17 cellular contexts compared by ENCODE assay signal in genomic region chr13:26953273-26953672, GRCh38.
DNase-seq lines count a peak whose midpoint lies in the region; TF ChIP-seq lines count a peak whose summit lies in the region.
"Had no signal": no experiment of that assay in that cellular context is flagged by ENCODE, and none has a peak within 500 bp of the region (broad histone marks: within the 10 kb centered on the region; RNA-seq: fewer than 3 reads in every experiment).

No MANE protein-coding gene starts in this region.

- peaks cover 15% of the 10 kb centered on the region for H3K4me1 ChIP-seq in colonic mucosa
- H3K4me1 ChIP-seq in mucosa of rectum (ENCODE audit: control insufficient read depth in 2 of 2, insufficient read depth in 2 of 2, low read length in 2 of 2), result peaks cover 65 to 81% of the 10 kb centered on the region in 2 donors
- no peaks in the 10 kb centered on the region for H3K4me1 ChIP-seq in SK-N-SH (ENCODE audit: control insufficient read depth in 1 of 2, insufficient read depth in 2 of 2, low read depth in 1 of 2, low read length in 1 of 2)
- H3K4me1 ChIP-seq: BE2C, HAP-1 had no signal

- TF ChIP-seq EP300 in SK-N-SH (IDR thresholded peaks at IDR 0.05; ENCODE audit: borderline replicate concordance in 1 of 2, low read depth in 1 of 2, low read length in 1 of 2), result no peak

- H3K4me3 ChIP-seq in colonic mucosa (no peak overlapping the region), mucosa of rectum (ENCODE audit: low read length in 2 of 2) (no peak overlapping the region), SK-N-SH (ENCODE audit: low read depth in 2 of 2, low read length in 1 of 2) (no peak overlapping the region)
- H3K4me3 ChIP-seq: GM23248, HAP-1 had no signal

- no peak overlapping the region for H2AFZ ChIP-seq in SK-N-SH (ENCODE audit: low read depth)
- H2AFZ ChIP-seq: GM23248 had no signal

- H3K4me2 ChIP-seq in SK-N-SH, result no peak overlapping the region

- CTCF ChIA-PET in SK-N-SH (lab: Yijun Ruan, JAX), result no interaction called here

- TF ChIP-seq CTCF in colonic mucosa (IDR thresholded peaks at IDR 0.05), result no peak
- no peak for TF ChIP-seq CTCF in SK-N-SH (IDR thresholded peaks at IDR 0.05)

- no peaks in the 10 kb centered on the region for H4K20me1 ChIP-seq in SK-N-SH (ENCODE audit: insufficient read depth)

- intact Hi-C loops in colonic mucosa (cut with DNase I), result loop anchor here (10.0 kb wide), 1 partner anchor 1022 kb away; no protein-coding TSS in a partner anchor

- H3K27me3 ChIP-seq in colonic mucosa (no peaks in the 10 kb centered on the region), mucosa of rectum (ENCODE audit: control insufficient read depth in 2 of 2, insufficient read depth in 2 of 2, low read length in 2 of 2) (no peaks in the 10 kb centered on the region), SK-N-SH (ENCODE audit: insufficient read depth) (peaks cover 11% of the 10 kb centered on the region; the same call in 1 of the 2 replicates)
- H3K27me3 ChIP-seq: BE2C had no signal

- H3K36me3 ChIP-seq in colonic mucosa (no peaks in the 10 kb centered on the region), mucosa of rectum (ENCODE audit: control insufficient read depth in 2 of 2, insufficient read depth in 2 of 2, low read length in 2 of 2) (no peaks in the 10 kb centered on the region), SK-N-SH (replicated peaks in 1 of 2; ENCODE audit: control insufficient read depth in 1 of 2, insufficient read depth in 2 of 2, low read length in 1 of 2) (no peaks in the 10 kb centered on the region)
- H3K36me3 ChIP-seq: BE2C, HAP-1 had no signal

- no peaks in the 10 kb centered on the region for H3K79me2 ChIP-seq in SK-N-SH (ENCODE audit: insufficient read depth)

- H3F3A ChIP-seq in SK-N-SH (replicated peaks; ENCODE audit: insufficient read depth), result no peaks in the 10 kb centered on the region

- 74% methylated on average over 5 of the region's 5 CpGs for WGBS in SK-N-SH (ENCODE audit: low lambda C conversion rate)

- no peak for TF ChIP-seq RAD21 in SK-N-SH (IDR thresholded peaks at IDR 0.05; ENCODE audit: low read length)

- H3K9me2 ChIP-seq in SK-N-SH, result no peaks in the 10 kb centered on the region

- POLR2A ChIA-PET in SK-N-SH (lab: Yijun Ruan, JAX), result no interaction called here

- H3K9ac ChIP-seq in colonic mucosa (ENCODE audit: low read depth in 2 of 2, low read length in 2 of 2), result peak overlapping the region; percentile 13 to 84
- peak overlapping the region in 1 of 2 donors; percentile 44 for H3K9ac ChIP-seq in mucosa of rectum (ENCODE audit: low read depth in 1 of 2, low read length in 2 of 2)
- no peak overlapping the region for H3K9ac ChIP-seq in SK-N-SH
- H3K9ac ChIP-seq: GM23248 had no signal

- in situ Hi-C loops in KBM-7 (cut with MboI; ENCODE audit: low pct_unique_long_range_greater_than_20kb, low sequenced_read_pairs), result no loop called here

- H3K27ac ChIP-seq in colonic mucosa (peak overlapping the region; percentile 95), mucosa of rectum (ENCODE audit: low read depth in 2 of 2, low read length in 2 of 2) (peak overlapping the region; percentile 92 to 98), SK-N-SH (ENCODE audit: low read depth in 2 of 2, low read length in 1 of 2) (no peak overlapping the region)
- H3K27ac ChIP-seq: GM23248 had no signal

- DNase-seq in NCI-H82 (lab: John Stamatoyannopoulos, UW), result peak; percentile 80
- no peak for DNase-seq in colonic mucosa
- no peak for DNase-seq in SK-N-SH
- no peak for DNase-seq in KBM-7
- DNase-seq in SKM-1 (lab: John Stamatoyannopoulos, UW; ENCODE audit: unreplicated experiment), result no peak
- no peak for DNase-seq in DMS153 (lab: John Stamatoyannopoulos, UW)
- DNase-seq: ACHN; BE2C; C1 segment of cervical spinal cord; CD4-positive, CD25-positive, alpha-beta regulatory T cell; CD8-positive, alpha-beta memory T cell; COR-L47; DMS 273 treated with DMSO at 0.1 percent for 48 hours; GM23248; HFFc6 had no signal

- H3K9me3 ChIP-seq in colonic mucosa (no peaks in the 10 kb centered on the region), mucosa of rectum (ENCODE audit: control insufficient read depth in 2 of 2, low read length in 2 of 2) (no peaks in the 10 kb centered on the region), SK-N-SH (no peaks in the 10 kb centered on the region)
- H3K9me3 ChIP-seq: BE2C, HAP-1 had no signal

TF ChIP-seq in SK-N-SH, 30 proteins besides CTCF, POLR2A, EP300 and RAD21:
- TF ChIP-seq USF1 (IDR thresholded peaks at IDR 0.05; ENCODE audit: borderline replicate concordance, low read depth) (no peak), MXI1 (IDR thresholded peaks at IDR 0.05; ENCODE audit: low read depth, low read length) (no peak), EZH2phosphoT487 (IDR thresholded peaks at IDR 0.05; ENCODE audit: borderline replicate concordance, low read depth) (no peak), FOXJ3 (CRISPR knock-in tag; IDR thresholded peaks at IDR 0.05) (no peak), NRF1 (IDR thresholded peaks at IDR 0.05; ENCODE audit: low read depth, low read length) (no peak), JUND (IDR thresholded peaks at IDR 0.05) (no peak), IRF3 (IDR thresholded peaks at IDR 0.05; ENCODE audit: low read depth, low read length) (no peak), TAF1 (IDR thresholded peaks at IDR 0.05; ENCODE audit: borderline replicate concordance, low read depth, low read length) (no peak), USF2 (IDR thresholded peaks at IDR 0.05; ENCODE audit: borderline replicate concordance, low read depth, low read length) (no peak), MEF2A (IDR thresholded peaks at IDR 0.05; ENCODE audit: borderline replicate concordance, low read depth) (no peak), GATA2 (CRISPR knock-in tag; IDR thresholded peaks at IDR 0.05) (no peak), CHD2 (IDR thresholded peaks at IDR 0.05; ENCODE audit: low read length, partially characterized antibody) (no peak), SIN3A (IDR thresholded peaks at IDR 0.05; ENCODE audit: borderline replicate concordance, low read depth, low read length) (no peak), MAX (IDR thresholded peaks at IDR 0.05; ENCODE audit: low read depth) (no peak), POLR2AphosphoS5 (IDR thresholded peaks at IDR 0.05; ENCODE audit: low read depth, low read length) (no peak), RFX5 (IDR thresholded peaks at IDR 0.05; ENCODE audit: low read length) (no peak), RXRA (IDR thresholded peaks at IDR 0.05; ENCODE audit: borderline replicate concordance, low read depth) (no peak)
TF ChIP-seq in SK-N-SH: peak in this region for 0.

Comparison
In these comparisons a context has a peak if more than half of its experiments do, and no peak if none do; other contexts are left out.
1. H3K27ac ChIP-seq: peak in colonic mucosa (single experiment) and mucosa of rectum (2 of 2); none in SK-N-SH (0 of 2).